In the genomic region with DNA sequence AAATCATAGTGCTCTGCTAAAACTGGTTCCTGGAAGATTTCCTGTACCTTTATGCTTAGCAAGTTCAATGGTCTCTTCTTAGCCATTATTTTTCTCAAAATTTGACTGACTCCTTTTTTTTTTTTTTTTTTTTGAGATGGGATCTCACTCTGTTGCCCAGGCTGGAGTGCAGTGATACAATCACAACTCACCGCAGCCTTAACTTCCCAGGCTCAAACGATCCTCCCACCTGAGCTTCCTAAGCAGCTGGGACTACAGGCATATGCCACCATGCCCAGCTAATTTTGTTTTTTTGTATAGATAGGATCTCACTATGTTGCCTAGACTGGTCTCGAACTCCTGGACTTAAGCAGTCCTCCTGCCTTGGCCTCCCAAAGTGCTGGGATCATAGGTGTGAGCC, we compare ENCODE assay signal across 9 cellular contexts. TPM values are rescaled to one million over a fixed set of nuclear protein-coding genes. Genes with fewer than 3 reads are reported as not detected.
DNase-seq lines count a peak whose midpoint lies in the region; ATAC-seq and TF ChIP-seq lines count a peak whose summit lies in the region.
"Not testable (repeated sequence)": the region's sequence is repeated elsewhere in the genome, so short reads cannot be mapped to it uniquely, and the experiment has no call there.
"Had no signal": no experiment of that assay in that cellular context is flagged by ENCODE, and none has a peak within 500 bp of the region (broad histone marks: within the 10 kb centered on the region; RNA-seq: fewer than 3 reads in every experiment).

No MANE protein-coding gene starts in this region.

- intact Hi-C loops in CD4-positive, alpha-beta T cell (cut with DNase I, micrococcal nuclease); activated CD8-positive, alpha-beta T cell treated with anti-CD3 and anti-CD28 coated beads for 36 hours (cut with micrococcal nuclease); prostate gland (cut with DNase I); tibial artery (cut with DNase I; ENCODE audit: low total_unique reads): not testable (repeated sequence)

- not testable (repeated sequence) for H2AFZ ChIP-seq in KMS-11 (ENCODE audit: low read depth)

- ATAC-seq in CD4-positive, alpha-beta T cell (ENCODE audit: poor library complexity); activated CD8-positive, alpha-beta T cell treated with anti-CD3 and anti-CD28 coated beads for 36 hours; activated naive CD4-positive, alpha-beta T cell treated with anti-CD3 and anti-CD28 coated beads, Interleukin-2, amount 50 U/mL, for 72 hours; effector memory CD8-positive, alpha-beta T cell (replicated peaks): not testable (repeated sequence)

- not testable (repeated sequence) for DNase-seq in CD4-positive, alpha-beta T cell; activated CD8-positive, alpha-beta T cell treated with anti-CD3 and anti-CD28 coated beads for 36 hours; activated naive CD4-positive, alpha-beta T cell treated with anti-CD3 and anti-CD28 coated beads, Interleukin-2, amount 50 U/mL, for 72 hours (ENCODE audit: low spot score in 2 of 2); effector memory CD8-positive, alpha-beta T cell; prostate gland (ENCODE audit: low spot score); tibial artery

- H3K4me3 ChIP-seq in KMS-11 (IDR thresholded peaks at IDR 0.05; ENCODE audit: insufficient read depth, low read depth, low read length); prostate gland; tibial artery: not testable (repeated sequence)

- H3K9me3 ChIP-seq in CD4-positive, alpha-beta T cell (ENCODE audit: control insufficient read depth, low read length); prostate gland; tibial artery: not testable (repeated sequence)

- not testable (repeated sequence) for H3K36me3 ChIP-seq in KMS-11 (ENCODE audit: insufficient read depth); prostate gland
- H3K36me3 ChIP-seq in tibial artery = peaks cover 29 to 64% (median 61%) of the 10 kb centered on the region in 3 donors

- H3K27me3 ChIP-seq in CD4-positive, alpha-beta T cell (ENCODE audit: control insufficient read depth, insufficient read depth, low read length); KMS-11 (ENCODE audit: insufficient read depth, low read depth); prostate gland (replicated peaks; ENCODE audit: insufficient read depth); tibial artery: not testable (repeated sequence)

- not testable (repeated sequence) for H3K27me3 Mint-ChIP-seq in CD4-positive, alpha-beta T cell; T-helper 1 cell treated with Interleukin-12 subunit alpha and Interleukin-12 subunit beta and Interleukin-4 antibody, amounts not matched to agents 30 μg/mL and 1 μg/mL, for 36 hours (ENCODE audit: low read depth); activated CD8-positive, alpha-beta T cell treated with anti-CD3 and anti-CD28 coated beads for 36 hours; effector memory CD8-positive, alpha-beta T cell

- not testable (repeated sequence) for TF ChIP-seq CTCF in CD4-positive, alpha-beta T cell (IDR thresholded peaks at IDR 0.05); KMS-11 (conservative IDR thresholded peaks at IDR 0.05; ENCODE audit: low read depth, low read length); activated CD8-positive, alpha-beta T cell treated with anti-CD3 and anti-CD28 coated beads for 36 hours (IDR thresholded peaks at IDR 0.05); prostate gland (IDR thresholded peaks at IDR 0.05); tibial artery (IDR thresholded peaks at IDR 0.05)

- POLR2A ChIA-PET in CD4-positive, alpha-beta T cell (lab: Charles Lee); activated CD8-positive, alpha-beta T cell treated with anti-CD3 and anti-CD28 coated beads for 36 hours (lab: Charles Lee): not testable (repeated sequence)

- peaks cover 60% of the 10 kb centered on the region for H3K36me3 Mint-ChIP-seq in CD4-positive, alpha-beta T cell (ENCODE audit: low read depth)
- peaks cover 42% of the 10 kb centered on the region for H3K36me3 Mint-ChIP-seq in T-helper 1 cell treated with Interleukin-12 subunit alpha and Interleukin-12 subunit beta and Interleukin-4 antibody, amounts not matched to agents 30 μg/mL and 1 μg/mL, for 36 hours (ENCODE audit: low read depth)
- peaks cover 26% of the 10 kb centered on the region for H3K36me3 Mint-ChIP-seq in activated CD8-positive, alpha-beta T cell treated with anti-CD3 and anti-CD28 coated beads for 36 hours (ENCODE audit: low read depth)
- peaks cover 9 to 36% of the 10 kb centered on the region in 2 donors for H3K36me3 Mint-ChIP-seq in activated naive CD4-positive, alpha-beta T cell treated with anti-CD3 and anti-CD28 coated beads, Interleukin-2, amount 50 U/mL, for 72 hours
- H3K36me3 Mint-ChIP-seq in effector memory CD8-positive, alpha-beta T cell (ENCODE audit: insufficient read depth) = peaks cover 19% of the 10 kb centered on the region

- WGBS in prostate gland = 95% methylated on average over 3 of the region's 3 CpGs

- H3K27ac ChIP-seq in CD4-positive, alpha-beta T cell (ENCODE audit: low read depth, low read length); KMS-11: not testable (repeated sequence)
- H3K27ac ChIP-seq in prostate gland (peak overlapping the region; percentile 49 to 62), tibial artery (peak overlapping the region; percentile 48 to 66)

- H3K4me1 ChIP-seq in KMS-11 (ENCODE audit: low read depth, poor library complexity, severe bottlenecking) (peaks cover 11% of the 10 kb centered on the region), tibial artery (peaks cover 0 to 17% (median 0%) of the 10 kb centered on the region in 4 donors)
- H3K4me1 ChIP-seq in prostate gland (replicated peaks) = not testable (repeated sequence)

- H3K4me1 Mint-ChIP-seq in CD4-positive, alpha-beta T cell (ENCODE audit: low read depth); T-helper 1 cell treated with Interleukin-12 subunit alpha and Interleukin-12 subunit beta and Interleukin-4 antibody, amounts not matched to agents 30 μg/mL and 1 μg/mL, for 36 hours (ENCODE audit: low read depth); effector memory CD8-positive, alpha-beta T cell (ENCODE audit: low read depth in 2 of 2): not testable (repeated sequence)
- H3K4me1 Mint-ChIP-seq in activated CD8-positive, alpha-beta T cell treated with anti-CD3 and anti-CD28 coated beads for 36 hours (ENCODE audit: low read depth) = peaks cover 14% of the 10 kb centered on the region

- H4K20me1 ChIP-seq in KMS-11 (ENCODE audit: insufficient read depth) = not testable (repeated sequence)

- H3K4me2 ChIP-seq in KMS-11 = peak overlapping the region; percentile 36; the same call in 1 of the 2 replicates

- H3K79me2 ChIP-seq in KMS-11 (ENCODE audit: insufficient read depth, low read depth) = not testable (repeated sequence)

- not testable (repeated sequence) for TF ChIP-seq POLR2A in prostate gland (IDR thresholded peaks at IDR 0.05)

- H3K4me3 Mint-ChIP-seq in CD4-positive, alpha-beta T cell; T-helper 1 cell treated with Interleukin-12 subunit alpha and Interleukin-12 subunit beta and Interleukin-4 antibody, amounts not matched to agents 30 μg/mL and 1 μg/mL, for 36 hours; activated CD8-positive, alpha-beta T cell treated with anti-CD3 and anti-CD28 coated beads for 36 hours; effector memory CD8-positive, alpha-beta T cell: not testable (repeated sequence)

- not testable (repeated sequence) for H3K9me3 Mint-ChIP-seq in CD4-positive, alpha-beta T cell; activated CD8-positive, alpha-beta T cell treated with anti-CD3 and anti-CD28 coated beads for 36 hours; activated naive CD4-positive, alpha-beta T cell treated with anti-CD3 and anti-CD28 coated beads, Interleukin-2, amount 50 U/mL, for 72 hours; effector memory CD8-positive, alpha-beta T cell
- H3K9me3 Mint-ChIP-seq in T-helper 1 cell treated with Interleukin-12 subunit alpha and Interleukin-12 subunit beta and Interleukin-4 antibody, amounts not matched to agents 30 μg/mL and 1 μg/mL, for 36 hours = peaks cover 16% of the 10 kb centered on the region

- H3K9ac ChIP-seq in KMS-11 = not testable (repeated sequence)

- CTCF ChIA-PET in CD4-positive, alpha-beta T cell (lab: Charles Lee) = not testable (repeated sequence)
- CTCF ChIA-PET in activated CD8-positive, alpha-beta T cell treated with anti-CD3 and anti-CD28 coated beads for 36 hours (lab: Charles Lee) = interaction anchor here (0.6 kb wide), 1 partner anchor 17 kb away, joined by 3 read pairs; no protein-coding TSS in a partner anchor

- H3K27ac Mint-ChIP-seq in CD4-positive, alpha-beta T cell = peak overlapping the region; percentile 58
- peak overlapping the region; percentile 62 for H3K27ac Mint-ChIP-seq in T-helper 1 cell treated with Interleukin-12 subunit alpha and Interleukin-12 subunit beta and Interleukin-4 antibody, amounts not matched to agents 30 μg/mL and 1 μg/mL, for 36 hours
- H3K27ac Mint-ChIP-seq in activated CD8-positive, alpha-beta T cell treated with anti-CD3 and anti-CD28 coated beads for 36 hours = peak overlapping the region; percentile 66
- H3K27ac Mint-ChIP-seq in activated naive CD4-positive, alpha-beta T cell treated with anti-CD3 and anti-CD28 coated beads, Interleukin-2, amount 50 U/mL, for 72 hours = peak overlapping the region; percentile 61 to 86
- H3K27ac Mint-ChIP-seq in effector memory CD8-positive, alpha-beta T cell = peak overlapping the region; percentile 26 to 62

RNA-seq across cellular contexts. Expression of a gene that starts 59.9 kb away (rescaled TPM):
- under 1 TPM; 0.22 to 0.33 TPM for total RNA-seq in CD4-positive, alpha-beta T cell
- under 1 TPM; 0.20 to 0.34 TPM for total RNA-seq in activated CD8-positive, alpha-beta T cell treated with anti-CD3 and anti-CD28 coated beads for 36 hours
- total RNA-seq in activated naive CD4-positive, alpha-beta T cell treated with anti-CD3 and anti-CD28 coated beads, Interleukin-2, amount 50 U/mL, for 72 hours = under 1 TPM in 1 of 2 donors, not detected in 1; 0.27 TPM
- 1 to 10 TPM in 1 of 2 donors, under 1 TPM in 1; 0.77 to 6.0 TPM for total RNA-seq in prostate gland
- total RNA-seq: Caco-2 had no signal
